In the genomic region with DNA sequence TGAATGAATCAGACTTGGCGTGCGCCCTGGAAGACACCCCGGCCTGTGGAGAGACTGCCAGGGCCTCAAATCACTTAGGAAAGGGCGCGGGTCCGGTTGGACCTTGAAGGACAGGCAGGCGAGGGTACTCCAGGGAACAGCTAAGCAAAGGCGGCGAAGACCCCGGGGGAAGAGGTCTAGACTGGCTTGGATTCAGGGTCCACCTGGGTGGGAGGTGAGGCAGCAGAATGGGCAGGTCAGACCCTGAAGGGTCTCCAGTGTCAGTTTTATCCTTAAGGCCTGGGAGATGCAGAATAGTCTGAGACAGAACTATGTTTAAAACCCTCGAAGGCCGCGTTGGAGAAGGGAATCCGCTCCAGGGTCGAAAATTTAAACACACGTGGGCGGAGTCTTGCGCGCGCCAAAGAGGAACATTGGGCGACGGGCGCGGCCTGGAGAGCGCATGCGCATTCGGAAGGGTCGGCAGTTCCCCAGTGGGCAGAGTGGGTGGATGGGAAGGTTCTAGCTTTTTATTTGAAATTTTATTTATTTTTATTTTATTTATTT, we compare ENCODE assay signal across 8 cellular contexts. TPM values are rescaled to one million over a fixed set of nuclear protein-coding genes. Genes with fewer than 3 reads are reported as not detected.
DNase-seq lines count a peak whose midpoint lies in the region; ATAC-seq and TF ChIP-seq lines count a peak whose summit lies in the region.

No MANE protein-coding gene starts in this region.

- H3K27me3 ChIP-seq in PC-9 (ENCODE audit: insufficient read depth, low read depth): no peaks in the 10 kb centered on the region
- no peaks in the 10 kb centered on the region for H3K27me3 ChIP-seq in muscle layer of duodenum (ENCODE audit: low read depth, low read length)

- intact Hi-C loops in PC-9 (cut with micrococcal nuclease; ENCODE audit: unreplicated experiment): loop anchor here (2.0 kb wide), 1 partner anchor 29 kb away; no protein-coding TSS in a partner anchor

- H3K4me1 ChIP-seq in PC-9 (replicated peaks; ENCODE audit: insufficient read depth) (peaks cover 65% of the 10 kb centered on the region), muscle layer of duodenum (ENCODE audit: control insufficient read depth in 1 of 2, insufficient read depth in 2 of 2, low read length in 2 of 2) (peaks cover 0 to 23% of the 10 kb centered on the region in 2 donors)

- peaks cover 55% of the 10 kb centered on the region for H3K79me2 ChIP-seq in PC-9 (ENCODE audit: low read depth)

- H3K27me3 Mint-ChIP-seq in IgD-negative memory B cell: no peaks in the 10 kb centered on the region
- no peaks in the 10 kb centered on the region for H3K27me3 Mint-ChIP-seq in activated T-cell treated with anti-CD3 and anti-CD28 coated beads, Interleukin-2, amount 50 U/mL, for 4 hours (ENCODE audit: low read depth)

- POLR2A ChIA-PET in PC-9 (lab: Charles Lee; ENCODE audit: unreplicated experiment): interaction anchor here (0.7 to 1.4 kb wide), 3 partner anchors 9 to 87 kb away, joined by 5 to 7 read pairs (median 7); no protein-coding TSS in a partner anchor

- H3K36me3 ChIP-seq in PC-9 (ENCODE audit: low read depth) (peaks cover 18% of the 10 kb centered on the region), muscle layer of duodenum (ENCODE audit: control insufficient read depth in 1 of 2, insufficient read depth in 2 of 2, low read length in 2 of 2) (peaks cover 0 to 13% of the 10 kb centered on the region in 2 donors)

- DNase-seq in PC-9: peak; percentile 55 to 80
- DNase-seq in activated T-cell treated with anti-CD3 and anti-CD28 coated beads, Interleukin-2, amount 50 U/mL, for 4 hours: peak; percentile 71
- DNase-seq in stimulated activated effector memory CD8-positive, alpha-beta T cell treated with anti-CD3 and anti-CD28 coated beads, Interleukin-12 subunit alpha, Interleukin-12 subunit beta, amount 100 ng/mL, for 72 hours (ENCODE audit: low spot score in 2 of 2): peak; percentile 72 to 90

- no peaks in the 10 kb centered on the region for H3K9me2 ChIP-seq in PC-9 (ENCODE audit: insufficient read depth)

- ATAC-seq in activated T-cell treated with anti-CD3 and anti-CD28 coated beads, Interleukin-2, amount 50 U/mL, for 4 hours: no peak
- peak; percentile 6 for ATAC-seq in esophagus mucosa
- ATAC-seq in stimulated activated effector memory CD8-positive, alpha-beta T cell treated with anti-CD3 and anti-CD28 coated beads, Interleukin-12 subunit alpha, Interleukin-12 subunit beta, amount 100 ng/mL, for 72 hours: no peak
- no peak for ATAC-seq in GM18861 (IDR thresholded peaks at IDR 0.05; ENCODE audit: unreplicated experiment)

- TSS peak; percentile 64 for BruUV-seq in PC-9 (replicated peaks; lab: Mats Ljungman, UMichigan)

- H3K36me3 Mint-ChIP-seq in IgD-negative memory B cell: peaks cover 5% of the 10 kb centered on the region
- H3K36me3 Mint-ChIP-seq in activated T-cell treated with anti-CD3 and anti-CD28 coated beads, Interleukin-2, amount 50 U/mL, for 4 hours (ENCODE audit: insufficient read depth): peaks cover 9% of the 10 kb centered on the region
- H3K36me3 Mint-ChIP-seq in stimulated activated effector memory CD8-positive, alpha-beta T cell treated with anti-CD3 and anti-CD28 coated beads, Interleukin-12 subunit alpha, Interleukin-12 subunit beta, amount 100 ng/mL, for 72 hours: peaks cover 57% of the 10 kb centered on the region

- TF ChIP-seq CTCF in PC-9 (conservative IDR thresholded peaks at IDR 0.05): no peak

- peak overlapping the region; percentile 99 for H3K4me3 ChIP-seq in PC-9
- H3K4me3 ChIP-seq in muscle layer of duodenum (ENCODE audit: low read depth in 1 of 2, low read length in 2 of 2): peak overlapping the region; percentile 82 to 85

- TF ChIP-seq POLR2A in GM10847 (IDR thresholded peaks at IDR 0.05; ENCODE audit: extremely low read depth, insufficient read length): peak; percentile 62

- H3K4me1 Mint-ChIP-seq in IgD-negative memory B cell: peaks cover 53 to 58% (median 56%) of the 10 kb centered on the region in 3 donors
- H3K4me1 Mint-ChIP-seq in activated T-cell treated with anti-CD3 and anti-CD28 coated beads, Interleukin-2, amount 50 U/mL, for 4 hours (ENCODE audit: low read depth): peaks cover 55% of the 10 kb centered on the region
- peaks cover 81% of the 10 kb centered on the region for H3K4me1 Mint-ChIP-seq in stimulated activated effector memory CD8-positive, alpha-beta T cell treated with anti-CD3 and anti-CD28 coated beads, Interleukin-12 subunit alpha, Interleukin-12 subunit beta, amount 100 ng/mL, for 72 hours

- H4K20me1 ChIP-seq in PC-9 (ENCODE audit: insufficient read depth): peaks cover 15% of the 10 kb centered on the region

- peaks cover 64% of the 10 kb centered on the region for H3F3A ChIP-seq in PC-9 (ENCODE audit: insufficient read depth, low read depth)

- no peaks in the 10 kb centered on the region for H3K9me3 Mint-ChIP-seq in IgD-negative memory B cell
- H3K9me3 Mint-ChIP-seq in activated T-cell treated with anti-CD3 and anti-CD28 coated beads, Interleukin-2, amount 50 U/mL, for 4 hours: no peaks in the 10 kb centered on the region
- H3K9me3 Mint-ChIP-seq in stimulated activated effector memory CD8-positive, alpha-beta T cell treated with anti-CD3 and anti-CD28 coated beads, Interleukin-12 subunit alpha, Interleukin-12 subunit beta, amount 100 ng/mL, for 72 hours: no peaks in the 10 kb centered on the region

- no peaks in the 10 kb centered on the region for H3K9me3 ChIP-seq in PC-9 (ENCODE audit: insufficient read depth, low read depth)
- no peaks in the 10 kb centered on the region for H3K9me3 ChIP-seq in muscle layer of duodenum (ENCODE audit: control insufficient read depth in 1 of 2, low read length in 2 of 2)

- peak overlapping the region; percentile 99 for H3K27ac Mint-ChIP-seq in IgD-negative memory B cell
- H3K27ac Mint-ChIP-seq in stimulated activated effector memory CD8-positive, alpha-beta T cell treated with anti-CD3 and anti-CD28 coated beads, Interleukin-12 subunit alpha, Interleukin-12 subunit beta, amount 100 ng/mL, for 72 hours: peak overlapping the region; percentile 99

- peak overlapping the region; percentile 92 for H3K27ac ChIP-seq in PC-9
- H3K27ac ChIP-seq in muscle layer of duodenum (ENCODE audit: low read length): peak overlapping the region; percentile 96

- CTCF ChIA-PET in PC-9 (lab: Charles Lee): interaction anchor here (0.9 kb wide), 1 partner anchor 201 kb away, joined by 3 read pairs; no protein-coding TSS in a partner anchor

- H3K4me3 Mint-ChIP-seq in IgD-negative memory B cell: peak overlapping the region; percentile 93 to 99 (median 96)
- H3K4me3 Mint-ChIP-seq in activated T-cell treated with anti-CD3 and anti-CD28 coated beads, Interleukin-2, amount 50 U/mL, for 4 hours: peak overlapping the region; percentile 97
- peak overlapping the region; percentile 98 for H3K4me3 Mint-ChIP-seq in stimulated activated effector memory CD8-positive, alpha-beta T cell treated with anti-CD3 and anti-CD28 coated beads, Interleukin-12 subunit alpha, Interleukin-12 subunit beta, amount 100 ng/mL, for 72 hours

- H3K4me2 ChIP-seq in PC-9: peak overlapping the region; percentile 100

- H2AFZ ChIP-seq in PC-9: peak overlapping the region; percentile 75

RNA-seq across cellular contexts. Expression of gene SMG9, which starts 0.6 kb away (rescaled TPM):
- polyA plus RNA-seq in IgD-negative memory B cell: 15.6 TPM
- total RNA-seq in PC-9 (2021): 76.8 and 84.1 TPM in 2 replicates
- total RNA-seq in activated T-cell treated with anti-CD3 and anti-CD28 coated beads, Interleukin-2, amount 50 U/mL, for 4 hours: 100 to 1,000 TPM; 102 to 114 (median 109) TPM
- 22.3 TPM for total RNA-seq in esophagus mucosa

RNA-seq across cellular contexts. Expression of gene KCNN4, which starts 25.4 kb away (rescaled TPM):
- polyA plus RNA-seq in IgD-negative memory B cell: 87.9 TPM
- 92.4 and 92.7 TPM in 2 replicates for total RNA-seq in PC-9 (2021)
- total RNA-seq in activated T-cell treated with anti-CD3 and anti-CD28 coated beads, Interleukin-2, amount 50 U/mL, for 4 hours: 100 to 1,000 TPM in 1 of 3 donors, 10 to 100 TPM in 2; 90.6 to 123 (median 94.7) TPM
- 4.1 TPM for total RNA-seq in esophagus mucosa

RNA-seq across cellular contexts. Expression of gene IRGC, which starts 39.5 kb away (rescaled TPM):
- polyA plus RNA-seq in IgD-negative memory B cell: not detected
- total RNA-seq in PC-9 (2021): not detected in 2 replicates
- total RNA-seq in activated T-cell treated with anti-CD3 and anti-CD28 coated beads, Interleukin-2, amount 50 U/mL, for 4 hours: not detected
- not detected for total RNA-seq in esophagus mucosa

RNA-seq across cellular contexts. Expression of gene LYPD5, which starts 46.9 kb away (rescaled TPM):
- not detected for polyA plus RNA-seq in IgD-negative memory B cell
- total RNA-seq in PC-9 (2021) (2.6 and 2.9 TPM in 2 replicates), esophagus mucosa (18.0 TPM)
- under 1 TPM in 2 of 3 donors, not detected in 1; 0.53 to 0.87 TPM for total RNA-seq in activated T-cell treated with anti-CD3 and anti-CD28 coated beads, Interleukin-2, amount 50 U/mL, for 4 hours

Comparison
In these comparisons a context has a peak if more than half of its experiments do, and no peak if none do; other contexts are left out.
1. RNA of gene KCNN4, which starts 25.4 kb away (total RNA-seq): 90.6 to 123 TPM in activated T-cell treated with anti-CD3 and anti-CD28 coated beads, Interleukin-2, amount 50 U/mL, for 4 hours and 92.4 to 92.7 TPM in PC-9; 4.1 TPM in esophagus mucosa (single experiment); every median in the first group is over 10 times any median in the second.
2. Peak in every context shown above with its lines, with median percentiles within 50 percentile points of each other: H3K4me3 Mint-ChIP-seq and DNase-seq.